Comparison of ENCODE assay signal across 21 cellular contexts in genomic region chr2:59378104-59378503, GRCh38.
"Had no signal": no experiment of that assay in that cellular context is flagged by ENCODE, and none has a peak within 500 bp of the region (broad histone marks: within the 10 kb centered on the region; RNA-seq: fewer than 3 reads in every experiment).

No MANE protein-coding gene starts in this region.

- H3K36me3 ChIP-seq: left lung, lower lobe of right lung, pancreas, right lobe of liver, tibial nerve, uterus had no signal

- H3K4me3 ChIP-seq: left lung, lower lobe of right lung, pancreas, psoas muscle, right lobe of liver, skin epidermis, tibial nerve, uterus had no signal

- H3K27me3 ChIP-seq: left lung, pancreas, right lobe of liver, tibial nerve, uterus had no signal

- H3K9me3 ChIP-seq: lower lobe of right lung, pancreas, psoas muscle, right lobe of liver, uterus had no signal

- DNase-seq: head of caudate nucleus; hippocampal formation; left colon; lower lobe of right lung; mammary epithelial cell; mesenchymal stem cell; naive thymus-derived CD8-positive, alpha-beta T cell; nucleus accumbens; pancreas; psoas muscle; right lobe of liver; stimulated activated CD4-positive, alpha-beta T cell treated with anti-CD3 and anti-CD28 coated beads, Interleukin-12 subunit alpha, Interleukin-12 subunit beta, amount 100 ng/mL, for 4 hours; stimulated activated CD4-positive, alpha-beta T cell treated with anti-CD3 and anti-CD28 coated beads, Interleukin-15, amount 100 ng/mL, for 24 hours; stimulated activated CD4-positive, alpha-beta T cell treated with anti-CD3 and anti-CD28 coated beads, Interleukin-2, amount 100 ng/mL, for 24 hours; stimulated activated CD4-positive, alpha-beta T cell treated with anti-CD3 and anti-CD28 coated beads, Interleukin-4, amount 100 ng/mL, for 1 hour; stimulated activated naive B cell treated with anti-CD40 and anti-IgM and Interleukin-4, amounts not matched to agents 10 μg/mL and 1 μg/mL and 100 μg/mL, for 72 hours; substantia nigra; uterus had no signal

- ATAC-seq: left colon; left lung; lower lobe of right lung; naive thymus-derived CD8-positive, alpha-beta T cell; pancreas; psoas muscle; stimulated activated naive B cell treated with anti-CD40 and anti-IgM and Interleukin-4, amounts not matched to agents 10 μg/mL and 1 μg/mL and 100 μg/mL, for 72 hours had no signal

- H3K27ac ChIP-seq: left lung, lower lobe of right lung, pancreas, psoas muscle, right lobe of liver, skin epidermis, tibial nerve, uterus had no signal

- H3K4me1 ChIP-seq: left lung, lower lobe of right lung, pancreas, psoas muscle, right lobe of liver, tibial nerve, uterus had no signal
